In the genomic region with DNA sequence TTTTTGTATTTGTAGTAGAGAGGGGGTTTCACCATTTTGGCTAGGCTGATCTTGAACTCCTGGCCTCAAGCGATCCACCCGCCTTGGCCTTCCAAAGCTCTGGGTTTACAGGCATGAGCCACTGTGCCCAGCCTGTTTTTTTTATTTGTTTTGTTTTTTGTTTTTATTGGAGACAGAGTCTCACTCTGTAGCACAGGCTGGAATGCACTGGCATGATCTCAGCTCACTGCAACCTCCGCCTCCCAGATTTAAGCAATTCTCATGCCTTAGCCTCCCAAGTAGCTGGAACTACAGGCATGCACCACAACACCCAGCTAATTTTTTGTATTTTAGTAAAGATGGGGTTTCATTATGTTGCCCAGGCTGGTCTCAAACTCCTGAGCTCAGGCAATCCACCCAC, we compare ENCODE assay signal across 10 cellular contexts. TPM values are rescaled to one million over a fixed set of nuclear protein-coding genes. Genes with fewer than 3 reads are reported as not detected.
A peak's percentile ranks its signal among the peaks of the same experiment; 100 is the strongest.
DNase-seq lines count a peak whose midpoint lies in the region; TF ChIP-seq lines count a peak whose summit lies in the region.
"Not testable (repeated sequence)": the region's sequence is repeated elsewhere in the genome, so short reads cannot be mapped to it uniquely, and the experiment has no call there.
"Had no signal": no experiment of that assay in that cellular context is flagged by ENCODE, and none has a peak within 500 bp of the region (broad histone marks: within the 10 kb centered on the region; RNA-seq: fewer than 3 reads in every experiment).

No MANE protein-coding gene starts in this region.

- not testable (repeated sequence) for H3K9me3 ChIP-seq in MG63

- not testable (repeated sequence) for H3K36me3 Mint-ChIP-seq in HFFc6 (ENCODE audit: low read depth)

- not testable (repeated sequence) for H3K4me1 Mint-ChIP-seq in HFFc6 (ENCODE audit: low read depth)

- peak; percentile 24 for DNase-seq in AG09309 (ENCODE audit: low read depth)
- peak; percentile 62 for DNase-seq in EL
- DNase-seq in HFFc6 = peak; percentile 53
- peak; percentile 83 for DNase-seq in MG63
- DNase-seq in astrocyte of the hippocampus (ENCODE audit: low read depth, low spot score) = peak; percentile 58
- DNase-seq in choroid plexus epithelial cell (ENCODE audit: low read depth) = peak; percentile 41
- peak; percentile 28 for DNase-seq in fibroblast of pulmonary artery (ENCODE audit: low read depth)
- peak; percentile 45 for DNase-seq in stromal cell of bone marrow (ENCODE audit: low read depth)

- not testable (repeated sequence) for H3K27ac Mint-ChIP-seq in HFFc6

- H3K27me3 ChIP-seq in MG63 = not testable (repeated sequence)

- H3K27me3 Mint-ChIP-seq in HFFc6 (ENCODE audit: insufficient read depth) = not testable (repeated sequence)

- not testable (repeated sequence) for H3K36me3 ChIP-seq in MG63

- peaks cover 13% of the 10 kb centered on the region for H3K9me3 Mint-ChIP-seq in HFFc6

- H3K4me3 Mint-ChIP-seq in HFFc6 = not testable (repeated sequence)

- not testable (repeated sequence) for H3K4me3 ChIP-seq in AG09309 (ENCODE audit: control insufficient read depth, low read depth, low read length); MG63; choroid plexus epithelial cell (ENCODE audit: low read depth, low read length); fibroblast of pulmonary artery (replicated peaks; ENCODE audit: low read depth, low read length)

- not testable (repeated sequence) for TF ChIP-seq CTCF in AG09309 (IDR thresholded peaks at IDR 0.05; ENCODE audit: control insufficient read depth, insufficient read depth, low read depth, low read length, missing control alignments); HFFc6 (IDR thresholded peaks at IDR 0.05); choroid plexus epithelial cell (conservative IDR thresholded peaks at IDR 0.05; ENCODE audit: low read depth, low read length); fibroblast of pulmonary artery (IDR thresholded peaks at IDR 0.05; ENCODE audit: low read length, missing control alignments)

RNA-seq across cellular contexts. Expression of a gene that starts 28.9 kb away (rescaled TPM):
- 100 to 1,000 TPM in 3 of 6 experiments, 10 to 100 TPM in 3; 97.2 to 111 (median 100.0) TPM for total RNA-seq in HFFc6 (2021; fragmentation: NEBNext Ultra II Directional; extraction: Animal tissue kit (Norgen Biotek cat#: 25700))
- 26.2 and 49.3 TPM in 2 replicates for total RNA-seq in MG63 (2014; rRNA removed; shearing (Covaris generic); ENCODE audit: low replicate concordance)
- total RNA-seq: B cell; CD4-positive, alpha-beta memory T cell had no signal

Comparison
In these comparisons a context has a peak if more than half of its experiments do, and no peak if none do; other contexts are left out.
1. DNase-seq: peak in every context shown above with its lines; median percentile 83 in MG63; 62 in EL; 58 in astrocyte of the hippocampus; 53 in HFFc6; 45 in stromal cell of bone marrow; 41 in choroid plexus epithelial cell; 28 in fibroblast of pulmonary artery; 24 in AG09309.